ENCODE assay signal across 18 cellular contexts in the genomic region with DNA sequence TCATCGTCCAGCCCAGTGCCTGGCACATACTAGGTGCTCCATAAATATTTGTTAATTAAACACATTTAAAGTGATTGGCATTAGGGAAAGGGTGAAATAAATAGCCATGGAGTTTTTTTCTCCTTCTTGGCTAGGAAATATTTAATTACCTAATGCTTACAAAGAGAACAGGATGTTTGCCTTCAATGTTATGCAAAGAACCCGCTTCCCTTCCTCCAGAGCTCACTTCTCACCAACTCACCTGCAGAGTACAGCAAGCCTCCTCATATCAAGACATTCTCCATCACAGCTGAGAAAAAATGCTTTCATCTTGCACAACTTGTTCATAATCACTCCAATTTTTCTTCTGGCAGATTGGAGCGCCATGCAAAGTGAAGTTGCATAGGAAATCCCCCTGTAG.
A peak's percentile ranks its signal among the peaks of the same experiment; 100 is the strongest.
DNase-seq lines count a peak whose midpoint lies in the region; ATAC-seq and TF ChIP-seq lines count a peak whose summit lies in the region.
"Had no signal": no experiment of that assay in that cellular context is flagged by ENCODE, and none has a peak within 500 bp of the region (broad histone marks: within the 10 kb centered on the region; RNA-seq: fewer than 3 reads in every experiment).

No MANE protein-coding gene starts in this region.

- H3K36me3 ChIP-seq in left lung: no peaks in the 10 kb centered on the region
- H3K36me3 ChIP-seq: Peyer's patch had no signal

- TF ChIP-seq CTCF in left lung (IDR thresholded peaks at IDR 0.05): no peak

- intact Hi-C loops in left lung (cut with DNase I): no loop called here

- peak; percentile 84 for DNase-seq in DMS53 treated with DMSO at 0.1 percent for 48 hours (lab: John Stamatoyannopoulos, UW; ENCODE audit: unreplicated experiment)
- DNase-seq in NCI-H2029 treated with DMSO at 0.1 percent for 48 hours (lab: John Stamatoyannopoulos, UW): peak; percentile 81
- peak; percentile 86 for DNase-seq in NCI-H774 (lab: John Stamatoyannopoulos, UW)
- DNase-seq in left lung: no peak
- no peak for DNase-seq in DMS114 treated with DMSO at 0.1 percent for 48 hours (lab: John Stamatoyannopoulos, UW; ENCODE audit: unreplicated experiment)
- DNase-seq in activated T-cell treated with anti-CD3 and anti-CD28 coated beads for 4 hours: no peak
- DNase-seq: AML-193; CD4-positive, CD25-positive, alpha-beta regulatory T cell; Kasumi-1; MV-4-11; NCI-H2171; NCI-H526 treated with DMSO at 0.1 percent for 48 hours; Peyer's patch; Right ventricle myocardium superior; SK-N-SH; T-helper 1 cell had no signal

- peak; percentile 38 for ATAC-seq in left lung
- no peak for ATAC-seq in HG03108 (IDR thresholded peaks at IDR 0.05; ENCODE audit: unreplicated experiment)
- no peak for ATAC-seq in HG03457 (IDR thresholded peaks at IDR 0.05; ENCODE audit: unreplicated experiment)

- no peak overlapping the region for H3K27ac ChIP-seq in left lung
- H3K27ac ChIP-seq: Peyer's patch had no signal

- no peak overlapping the region for H3K4me3 ChIP-seq in left lung
- H3K4me3 ChIP-seq: Peyer's patch had no signal

- no peaks in the 10 kb centered on the region for H3K27me3 ChIP-seq in left lung
- H3K27me3 ChIP-seq: Peyer's patch had no signal

- no peaks in the 10 kb centered on the region for H3K4me1 ChIP-seq in left lung
- H3K4me1 ChIP-seq: Peyer's patch had no signal

- no peaks in the 10 kb centered on the region for H3K9me3 ChIP-seq in left lung
- H3K9me3 ChIP-seq: Peyer's patch, SK-N-SH had no signal

Comparison
In these comparisons a context has a peak if more than half of its experiments do, and no peak if none do; other contexts are left out.
1. DNase-seq: peak in DMS53 treated with DMSO at 0.1 percent for 48 hours (single experiment), NCI-H2029 treated with DMSO at 0.1 percent for 48 hours (single experiment) and NCI-H774 (single experiment); none in left lung (0 of 2), DMS114 treated with DMSO at 0.1 percent for 48 hours (single experiment) and activated T-cell treated with anti-CD3 and anti-CD28 coated beads for 4 hours (single experiment).